ENCODE assay signal across 8 cellular contexts in genomic region chr17:18855831-18856624, GRCh38. TPM values are rescaled to one million over a fixed set of nuclear protein-coding genes. Genes with fewer than 3 reads are reported as not detected.
A peak's percentile ranks its signal among the peaks of the same experiment; 100 is the strongest.
DNase-seq lines count a peak whose midpoint lies in the region; TF ChIP-seq lines count a peak whose summit lies in the region.

No MANE protein-coding gene starts in this region.

- peak; percentile 89 for DNase-seq in GM04504 (ENCODE audit: low read depth)
- DNase-seq in HFFc6: peak; percentile 94
- DNase-seq in NAMALWA (ENCODE audit: low spot score): peak; percentile 91
- peak; percentile 96 for DNase-seq in SK-MEL-5 (ENCODE audit: low read depth, low spot score)
- peak; percentile 96 for DNase-seq in activated naive CD4-positive, alpha-beta T cell treated with anti-CD3 and anti-CD28 coated beads, Interleukin-2, amount 10 ng/mL, durations not matched to agents 7 days and 5 days
- DNase-seq in germinal center (ENCODE audit: low spot score): peak; percentile 85
- peak; percentile 52 to 98 (median 91) for DNase-seq in substantia nigra (lab: John Stamatoyannopoulos, UW)

- H3K36me3 ChIP-seq in neutrophil: no peaks in the 10 kb centered on the region

- H3K9me3 ChIP-seq in neutrophil: no peaks in the 10 kb centered on the region

- H3K4me1 Mint-ChIP-seq in HFFc6 (ENCODE audit: low read depth): peaks cover 35% of the 10 kb centered on the region
- H3K4me1 Mint-ChIP-seq in activated naive CD4-positive, alpha-beta T cell treated with anti-CD3 and anti-CD28 coated beads, Interleukin-2, amount 10 ng/mL, durations not matched to agents 7 days and 5 days: peaks cover 48% of the 10 kb centered on the region

- peaks cover 36 to 38% of the 10 kb centered on the region in 2 experiments for H3K4me1 ChIP-seq in neutrophil (ENCODE audit: control insufficient read depth in 1 of 2, insufficient read depth in 1 of 2, low read depth in 1 of 2, low read length in 1 of 2)

- peak overlapping the region; percentile 68 to 70 for H3K4me3 ChIP-seq in neutrophil (ENCODE audit: low read depth in 1 of 2, low read length in 1 of 2)

- TF ChIP-seq CTCF in HFFc6 (IDR thresholded peaks at IDR 0.05) (no peak), neutrophil (IDR thresholded peaks at IDR 0.05) (no peak)

- in situ Hi-C loops in SK-MEL-5 (cut with HindIII; ENCODE audit: low pct_unique_long_range_greater_than_20kb, low sequenced_read_pairs): no loop called here

- no peaks in the 10 kb centered on the region for H3K9me3 Mint-ChIP-seq in HFFc6
- no peaks in the 10 kb centered on the region for H3K9me3 Mint-ChIP-seq in activated naive CD4-positive, alpha-beta T cell treated with anti-CD3 and anti-CD28 coated beads, Interleukin-2, amount 10 ng/mL, durations not matched to agents 7 days and 5 days

- H3K27ac ChIP-seq in neutrophil (peak overlapping the region; percentile 78), substantia nigra (ENCODE audit: low read depth, low read length, poor library complexity, severe bottlenecking) (peak overlapping the region; percentile 84)

- no peaks in the 10 kb centered on the region; the same call in 1 of the 2 replicates for H3K27me3 Mint-ChIP-seq in HFFc6 (ENCODE audit: insufficient read depth)
- no peaks in the 10 kb centered on the region for H3K27me3 Mint-ChIP-seq in activated naive CD4-positive, alpha-beta T cell treated with anti-CD3 and anti-CD28 coated beads, Interleukin-2, amount 10 ng/mL, durations not matched to agents 7 days and 5 days

- H3K4me3 Mint-ChIP-seq in HFFc6: peak overlapping the region; percentile 98
- peak overlapping the region; percentile 87 for H3K4me3 Mint-ChIP-seq in activated naive CD4-positive, alpha-beta T cell treated with anti-CD3 and anti-CD28 coated beads, Interleukin-2, amount 10 ng/mL, durations not matched to agents 7 days and 5 days

- CTCF ChIA-PET in activated naive CD4-positive, alpha-beta T cell treated with anti-CD3 and anti-CD28 coated beads, Interleukin-2, amount 10 ng/mL, durations not matched to agents 7 days and 5 days (lab: Charles Lee): interaction anchor here (1.3 kb wide), 1 partner anchor 105 kb away, joined by 5 read pairs; no protein-coding TSS in a partner anchor

- peak overlapping the region; percentile 83 for H3K27ac Mint-ChIP-seq in HFFc6
- peak overlapping the region; percentile 90 for H3K27ac Mint-ChIP-seq in activated naive CD4-positive, alpha-beta T cell treated with anti-CD3 and anti-CD28 coated beads, Interleukin-2, amount 10 ng/mL, durations not matched to agents 7 days and 5 days

- no peaks in the 10 kb centered on the region for H3K27me3 ChIP-seq in neutrophil

- peaks cover 8% of the 10 kb centered on the region; the same call in 1 of the 2 replicates for H3K36me3 Mint-ChIP-seq in HFFc6 (ENCODE audit: low read depth)
- peaks cover 8% of the 10 kb centered on the region for H3K36me3 Mint-ChIP-seq in activated naive CD4-positive, alpha-beta T cell treated with anti-CD3 and anti-CD28 coated beads, Interleukin-2, amount 10 ng/mL, durations not matched to agents 7 days and 5 days

RNA-seq across cellular contexts. Expression of gene PRPSAP2, which starts 1.9 kb away (rescaled TPM):
- 10 to 100 TPM; 20.4 to 27.2 (median 23.1) TPM for total RNA-seq in HFFc6 (2021; fragmentation: NEBNext Ultra II Directional; extraction: Animal tissue kit (Norgen Biotek cat#: 25700))
- 61.4 and 63.6 TPM in 2 replicates for total RNA-seq in SK-MEL-5 (2014; rRNA removed; shearing (Covaris generic))
- polyA plus RNA-seq in SK-MEL-5 (2015; cell fraction: cytosol; rRNA removed): 33.2 and 36.8 TPM in 2 replicates
- 26.9 and 27.0 TPM in 2 replicates for polyA plus RNA-seq in SK-MEL-5 (2015; cell fraction: nucleus; rRNA removed)

Comparison
In these comparisons a context has a peak if more than half of its experiments do, and no peak if none do; other contexts are left out.
1. Peak in every context shown above with its lines: DNase-seq, H3K4me3 ChIP-seq and H3K27ac ChIP-seq.